In the genomic region with DNA sequence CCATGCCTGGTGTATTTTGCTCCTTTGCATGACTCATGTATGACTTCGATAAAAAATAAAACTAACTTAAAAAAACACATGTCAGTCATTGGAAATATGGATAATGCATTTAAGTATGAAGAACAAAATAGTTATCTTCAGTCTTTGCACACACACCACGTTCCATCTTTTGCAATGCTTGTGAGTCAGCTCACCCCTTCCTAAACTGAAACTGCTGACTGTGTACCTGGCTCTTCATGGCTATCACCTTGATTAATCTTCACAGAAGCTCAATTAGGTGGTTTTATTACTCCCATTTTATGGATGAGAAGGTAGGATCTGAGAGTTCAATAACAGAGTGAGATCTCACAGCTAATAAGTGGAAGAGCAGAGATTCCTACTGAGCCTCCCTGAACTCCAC, we compare ENCODE assay signal across 1 cellular context.
A peak's percentile ranks its signal among the peaks of the same experiment; 100 is the strongest.
TF ChIP-seq lines count a peak whose summit lies in the region.

No MANE protein-coding gene starts in this region.

TF ChIP-seq in K562, 482 proteins besides CTCF, POLR2A, EP300 and RAD21 (continued from another document):
- no peak for TF ChIP-seq PBX2 (CRISPR knock-in tag; IDR thresholded peaks at IDR 0.05; ENCODE audit: low read depth)
- no peak for TF ChIP-seq PBX2 (tag; conservative IDR thresholded peaks at IDR 0.05; ENCODE audit: low read depth)
- peak; percentile 58; the same call in 1 of the 2 replicates for TF ChIP-seq ZNF316 (IDR thresholded peaks at IDR 0.05)
- TF ChIP-seq C11orf30 (IDR thresholded peaks at IDR 0.05; ENCODE audit: low read depth), result 0 out of 2 replicates have a peak, but pooled peaks have one; percentile 7
